ENCODE assay signal across 10 cellular contexts in genomic region chr5:143564417-143564816, GRCh38.
DNase-seq lines count a peak whose midpoint lies in the region; ATAC-seq and TF ChIP-seq lines count a peak whose summit lies in the region.
"Had no signal": no experiment of that assay in that cellular context is flagged by ENCODE, and none has a peak within 500 bp of the region (broad histone marks: within the 10 kb centered on the region; RNA-seq: fewer than 3 reads in every experiment).

No MANE protein-coding gene starts in this region.

- no peaks in the 10 kb centered on the region for H3K9me3 Mint-ChIP-seq in natural killer cell treated with Interleukin-12 subunit alpha and Interleukin-12 subunit beta and Interleukin-15 and Interleukin-18, amount 100 ng/mL, for 72 hours
- H3K9me3 Mint-ChIP-seq in natural killer cell, result no peaks in the 10 kb centered on the region
- H3K9me3 Mint-ChIP-seq in stimulated activated naive B cell treated with anti-CD40 and anti-IgM and Interleukin-4, amounts not matched to agents 10 μg/mL and 1 μg/mL and 100 μg/mL, for 72 hours, result peaks cover 0 to 2% of the 10 kb centered on the region in 2 donors
- H3K9me3 Mint-ChIP-seq in activated T-cell treated with anti-CD3 and anti-CD28 coated beads, Interleukin-2, amount 50 U/mL, for 24 hours, result no peaks in the 10 kb centered on the region

- TF ChIP-seq CTCF in natural killer cell (IDR thresholded peaks at IDR 0.05), result no peak

- no peak for DNase-seq in natural killer cell treated with Interleukin-12 subunit alpha and Interleukin-12 subunit beta and Interleukin-15 and Interleukin-18, amount 100 ng/mL, for 72 hours (ENCODE audit: low spot score)
- no peak for DNase-seq in natural killer cell
- no peak for DNase-seq in stimulated activated naive B cell treated with anti-CD40 and anti-IgM and Interleukin-4, amounts not matched to agents 10 μg/mL and 1 μg/mL and 100 μg/mL, for 72 hours
- no peak for DNase-seq in activated T-cell treated with anti-CD3 and anti-CD28 coated beads, Interleukin-2, amount 50 U/mL, for 24 hours
- no peak for DNase-seq in C1 segment of cervical spinal cord (lab: John Stamatoyannopoulos, UW)
- no peak for DNase-seq in H4 (ENCODE audit: low spot score)
- DNase-seq: activated effector memory CD4-positive, alpha-beta T cell treated with Interleukin-2 at 50 U/mL for 16 hours had no signal

- H3K27me3 Mint-ChIP-seq in natural killer cell treated with Interleukin-12 subunit alpha and Interleukin-12 subunit beta and Interleukin-15 and Interleukin-18, amount 100 ng/mL, for 72 hours, result no peaks in the 10 kb centered on the region
- no peaks in the 10 kb centered on the region for H3K27me3 Mint-ChIP-seq in natural killer cell (ENCODE audit: low read depth in 2 of 2)
- H3K27me3 Mint-ChIP-seq in stimulated activated naive B cell treated with anti-CD40 and anti-IgM and Interleukin-4, amounts not matched to agents 10 μg/mL and 1 μg/mL and 100 μg/mL, for 72 hours, result peaks cover 0 to 6% of the 10 kb centered on the region in 2 donors
- no peaks in the 10 kb centered on the region for H3K27me3 Mint-ChIP-seq in activated T-cell treated with anti-CD3 and anti-CD28 coated beads, Interleukin-2, amount 50 U/mL, for 24 hours

- ATAC-seq in natural killer cell treated with Interleukin-12 subunit alpha and Interleukin-12 subunit beta and Interleukin-15 and Interleukin-18, amount 100 ng/mL, for 72 hours, result peak; percentile 78 to 87
- ATAC-seq in natural killer cell, result no peak
- peak; percentile 95 for ATAC-seq in HG02623 (IDR thresholded peaks at IDR 0.05; ENCODE audit: unreplicated experiment)
- ATAC-seq in HG03460 (IDR thresholded peaks at IDR 0.05; ENCODE audit: unreplicated experiment), result peak; percentile 100
- peak; percentile 99 for ATAC-seq in stimulated activated naive B cell treated with anti-CD40 and anti-IgM and Interleukin-4, amounts not matched to agents 10 μg/mL and 1 μg/mL and 100 μg/mL, for 72 hours (replicated peaks)
- ATAC-seq: HepG2 had no signal

- peaks cover 32 to 35% of the 10 kb centered on the region in 2 donors for H3K4me1 Mint-ChIP-seq in natural killer cell treated with Interleukin-12 subunit alpha and Interleukin-12 subunit beta and Interleukin-15 and Interleukin-18, amount 100 ng/mL, for 72 hours (ENCODE audit: low read depth in 2 of 2)
- peaks cover 0 to 8% of the 10 kb centered on the region in 2 donors for H3K4me1 Mint-ChIP-seq in natural killer cell
- peaks cover 16 to 32% of the 10 kb centered on the region in 2 donors for H3K4me1 Mint-ChIP-seq in stimulated activated naive B cell treated with anti-CD40 and anti-IgM and Interleukin-4, amounts not matched to agents 10 μg/mL and 1 μg/mL and 100 μg/mL, for 72 hours
- peaks cover 10% of the 10 kb centered on the region for H3K4me1 Mint-ChIP-seq in activated T-cell treated with anti-CD3 and anti-CD28 coated beads, Interleukin-2, amount 50 U/mL, for 24 hours (ENCODE audit: low read depth)

- intact Hi-C loops in natural killer cell (cut with micrococcal nuclease), result no loop called here

- peak overlapping the region; percentile 60 to 85 for H3K27ac Mint-ChIP-seq in natural killer cell treated with Interleukin-12 subunit alpha and Interleukin-12 subunit beta and Interleukin-15 and Interleukin-18, amount 100 ng/mL, for 72 hours
- H3K27ac Mint-ChIP-seq in natural killer cell, result no peak overlapping the region
- no peak overlapping the region for H3K27ac Mint-ChIP-seq in stimulated activated naive B cell treated with anti-CD40 and anti-IgM and Interleukin-4, amounts not matched to agents 10 μg/mL and 1 μg/mL and 100 μg/mL, for 72 hours
- H3K27ac Mint-ChIP-seq in activated T-cell treated with anti-CD3 and anti-CD28 coated beads, Interleukin-2, amount 50 U/mL, for 24 hours, result no peak overlapping the region

- H3K4me3 Mint-ChIP-seq in natural killer cell treated with Interleukin-12 subunit alpha and Interleukin-12 subunit beta and Interleukin-15 and Interleukin-18, amount 100 ng/mL, for 72 hours, result peak overlapping the region; percentile 25
- H3K4me3 Mint-ChIP-seq in natural killer cell, result no peak overlapping the region
- H3K4me3 Mint-ChIP-seq in stimulated activated naive B cell treated with anti-CD40 and anti-IgM and Interleukin-4, amounts not matched to agents 10 μg/mL and 1 μg/mL and 100 μg/mL, for 72 hours, result no peak overlapping the region
- no peak overlapping the region for H3K4me3 Mint-ChIP-seq in activated T-cell treated with anti-CD3 and anti-CD28 coated beads, Interleukin-2, amount 50 U/mL, for 24 hours

- no peaks in the 10 kb centered on the region for H3K36me3 Mint-ChIP-seq in natural killer cell treated with Interleukin-12 subunit alpha and Interleukin-12 subunit beta and Interleukin-15 and Interleukin-18, amount 100 ng/mL, for 72 hours
- no peaks in the 10 kb centered on the region for H3K36me3 Mint-ChIP-seq in natural killer cell
- H3K36me3 Mint-ChIP-seq in stimulated activated naive B cell treated with anti-CD40 and anti-IgM and Interleukin-4, amounts not matched to agents 10 μg/mL and 1 μg/mL and 100 μg/mL, for 72 hours, result no peaks in the 10 kb centered on the region
- no peaks in the 10 kb centered on the region for H3K36me3 Mint-ChIP-seq in activated T-cell treated with anti-CD3 and anti-CD28 coated beads, Interleukin-2, amount 50 U/mL, for 24 hours (ENCODE audit: low read depth)

Comparison
In these comparisons a context has a peak if more than half of its experiments do, and no peak if none do; other contexts are left out.
1. ATAC-seq: peak in natural killer cell treated with Interleukin-12 subunit alpha and Interleukin-12 subunit beta and Interleukin-15 and Interleukin-18, amount 100 ng/mL, for 72 hours (2 of 2), HG02623 (single experiment), HG03460 (single experiment) and stimulated activated naive B cell treated with anti-CD40 and anti-IgM and Interleukin-4, amounts not matched to agents 10 μg/mL and 1 μg/mL and 100 μg/mL, for 72 hours (2 of 2); none in natural killer cell (0 of 3).
2. H3K27ac Mint-ChIP-seq: peak in natural killer cell treated with Interleukin-12 subunit alpha and Interleukin-12 subunit beta and Interleukin-15 and Interleukin-18, amount 100 ng/mL, for 72 hours (2 of 2); none in natural killer cell (0 of 2), stimulated activated naive B cell treated with anti-CD40 and anti-IgM and Interleukin-4, amounts not matched to agents 10 μg/mL and 1 μg/mL and 100 μg/mL, for 72 hours (single experiment) and activated T-cell treated with anti-CD3 and anti-CD28 coated beads, Interleukin-2, amount 50 U/mL, for 24 hours (single experiment).